ENCODE assay signal across 8 cellular contexts in the genomic region with DNA sequence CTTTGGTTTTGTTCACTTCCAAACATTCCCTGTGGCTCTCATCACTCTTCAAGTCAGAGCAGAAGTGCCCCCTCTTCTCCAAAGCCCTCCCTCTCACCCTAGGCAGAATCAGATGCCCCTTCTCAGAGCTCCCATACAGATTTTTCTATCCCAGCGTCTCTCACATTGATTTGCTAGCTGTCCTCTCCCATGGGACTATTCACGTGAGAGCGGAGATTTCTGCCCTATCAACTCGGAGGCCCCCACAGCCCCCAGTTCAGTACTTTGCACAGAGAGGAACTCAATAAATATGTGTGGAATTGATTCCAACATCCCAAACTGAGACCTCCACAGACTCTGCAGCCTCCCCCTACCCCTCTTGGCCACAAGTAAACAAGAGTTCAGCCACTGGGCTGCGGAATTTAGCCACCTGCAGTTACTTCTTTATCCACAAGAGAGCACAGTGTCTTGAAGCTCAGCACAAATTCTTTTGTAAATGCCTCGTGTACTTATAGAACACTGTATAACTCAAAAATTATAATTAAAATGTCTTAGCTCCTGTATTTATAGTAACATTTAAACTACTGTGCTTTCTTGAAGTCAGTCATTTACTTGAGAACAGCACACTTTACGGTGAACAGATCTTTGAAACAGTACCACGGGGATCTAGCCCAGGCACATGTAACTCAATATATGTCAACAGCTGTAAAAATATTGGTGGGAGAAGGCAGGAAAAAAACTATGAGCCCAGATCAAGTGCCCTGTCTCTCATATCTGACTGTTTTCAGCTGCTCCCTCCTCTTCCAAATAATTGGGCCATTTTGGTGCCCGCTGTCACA.
DNase-seq lines count a peak whose midpoint lies in the region; ATAC-seq and TF ChIP-seq lines count a peak whose summit lies in the region.

No MANE protein-coding gene starts in this region.

- TF ChIP-seq POLR2A in HCT116 (IDR thresholded peaks at IDR 0.05; ENCODE audit: borderline replicate concordance, extremely low read depth, insufficient read depth, insufficient read length) (no peak), gastrocnemius medialis (IDR thresholded peaks at IDR 0.05) (no peak)

- ATAC-seq in HCT116 = peak; percentile 77
- ATAC-seq in gastrocnemius medialis = peak in 1 of 2 donors; percentile 77
- ATAC-seq in HG02870 (IDR thresholded peaks at IDR 0.05; ENCODE audit: unreplicated experiment) = no peak
- no peak for ATAC-seq in GM18861 (IDR thresholded peaks at IDR 0.05; ENCODE audit: unreplicated experiment)
- ATAC-seq in HG02852 (IDR thresholded peaks at IDR 0.05; ENCODE audit: unreplicated experiment) = no peak

- H3K79me2 ChIP-seq in HCT116 (ENCODE audit: insufficient read depth, low read length) = no peaks in the 10 kb centered on the region

- no peaks in the 10 kb centered on the region for H4K20me1 ChIP-seq in HCT116 (ENCODE audit: insufficient read depth)

- H3K27ac ChIP-seq in HCT116 (ENCODE audit: low read depth, low read length) (no peak overlapping the region), gastrocnemius medialis (peak overlapping the region in 2 of 4 donors; percentile 55 to 73)

- H3K4me2 ChIP-seq in HCT116 (ENCODE audit: low read length) = no peak overlapping the region

- peak; percentile 4 for DNase-seq in HCT116 (ENCODE audit: low read depth, low spot score)
- peak; percentile 86 for DNase-seq in NCI-H82 (lab: John Stamatoyannopoulos, UW)
- peak; percentile 15 for DNase-seq in fibroblast of gingiva (ENCODE audit: low read depth)
- no peak for DNase-seq in gastrocnemius medialis
- DNase-seq in activated gamma-delta T cell (lab: John Stamatoyannopoulos, UW) = no peak

- in situ Hi-C loops in gastrocnemius medialis (cut with MboI; ENCODE audit: low sequenced_read_pairs in 4 of 4) = no loop called here

- no peaks in the 10 kb centered on the region for H3K36me3 ChIP-seq in HCT116 (ENCODE audit: control insufficient read depth in 1 of 2, insufficient read depth in 2 of 2, low read length in 2 of 2)
- H3K36me3 ChIP-seq in gastrocnemius medialis = no peaks in the 10 kb centered on the region

- H3K4me3 ChIP-seq in HCT116 (replicated peaks in 1 of 2; ENCODE audit: low read depth in 1 of 2, low read length in 2 of 2) (no peak overlapping the region), gastrocnemius medialis (peak overlapping the region in 2 of 4 donors; percentile 24 to 25)

- H3K9me2 ChIP-seq in HCT116 (ENCODE audit: insufficient read depth) = no peaks in the 10 kb centered on the region

- peaks cover 10% of the 10 kb centered on the region; the same call in 1 of the 2 replicates for H3K27me3 ChIP-seq in HCT116 (ENCODE audit: insufficient read depth, low read length)
- no peaks in the 10 kb centered on the region for H3K27me3 ChIP-seq in gastrocnemius medialis

- intact Hi-C loops in HCT116 (cut with micrococcal nuclease) = loop anchor here (1.0 to 10.0 kb wide), 2 partner anchors 148 to 366 kb away; no protein-coding TSS in a partner anchor
- intact Hi-C loops in gastrocnemius medialis (cut with DNase I; ENCODE audit: low total_unique reads) = loop anchor here (5.0 kb wide), 1 partner anchor 301 kb away; a partner anchor contains a TSS

- no peaks in the 10 kb centered on the region for H3K4me1 ChIP-seq in HCT116 (ENCODE audit: control insufficient read depth in 1 of 2, insufficient read depth in 2 of 2, low read length in 2 of 2)
- H3K4me1 ChIP-seq in gastrocnemius medialis = peaks cover 25 to 40% of the 10 kb centered on the region in 2 donors

- H3K9me3 ChIP-seq in HCT116 (ENCODE audit: control insufficient read depth in 1 of 2, insufficient read depth in 1 of 2, low read depth in 1 of 2, low read length in 2 of 2) (no peaks in the 10 kb centered on the region), gastrocnemius medialis (no peaks in the 10 kb centered on the region)

- RAD21 ChIA-PET in HCT116 (lab: Charles Lee; ENCODE audit: low non-redundant PET in 1 of 2, low total read pairs in 2 of 2, uncharacterized antibody in 2 of 2, unreplicated experiment in 2 of 2) = no interaction called here

- H2AFZ ChIP-seq in HCT116 (ENCODE audit: low read depth, low read length, poor library complexity, severe bottlenecking) = no peak overlapping the region

- TF ChIP-seq RAD21 in HCT116 (IDR thresholded peaks at IDR 0.05; ENCODE audit: low read depth) = peak; percentile 43; the same call in 1 of the 2 replicates

- BruUV-seq in HCT116 (replicated peaks; lab: Mats Ljungman, UMichigan) = no TSS peak

- CTCF ChIA-PET in HCT116 (lab: Charles Lee) = interaction anchor here (0.7 to 1.6 kb wide), 8 partner anchors 11 to 366 kb away, joined by 3 to 9 read pairs (median 5); no protein-coding TSS in a partner anchor

- peak; percentile 43 to 69 (median 50); a peak in 4 of 6 replicates for TF ChIP-seq CTCF in HCT116 (IDR thresholded peaks at IDR 0.05 in 2 of 3, conservative IDR thresholded peaks at IDR 0.05 in 1 of 3; ENCODE audit: borderline replicate concordance in 1 of 3, insufficient read depth in 1 of 3, low read depth in 2 of 3, low read length in 2 of 3)
- peak in 4 of 5 experiments; percentile 23 to 58 (median 48) for TF ChIP-seq CTCF in gastrocnemius medialis (IDR thresholded peaks at IDR 0.05 in 4 of 5, conservative IDR thresholded peaks at IDR 0.05 in 1 of 5)

- H3K9ac ChIP-seq in HCT116 (ENCODE audit: low read length) = no peak overlapping the region

- POLR2A ChIA-PET in HCT116 (lab: Charles Lee) = no interaction called here

TF ChIP-seq in HCT116, 20 proteins besides CTCF, POLR2A, EP300 and RAD21 (continues in another document):
- TF ChIP-seq EZH2phosphoT487 (IDR thresholded peaks at IDR 0.05; ENCODE audit: borderline replicate concordance) (no peak), FOSL1 (IDR thresholded peaks at IDR 0.05; ENCODE audit: low read depth) (no peak), ELF1 (IDR thresholded peaks at IDR 0.05; ENCODE audit: borderline replicate concordance, low read depth) (no peak), EGR1 (IDR thresholded peaks at IDR 0.05; ENCODE audit: low read depth) (no peak), POLR2AphosphoS5 (IDR thresholded peaks at IDR 0.05; ENCODE audit: low read depth, low read length) (no peak), CBX3 (IDR thresholded peaks at IDR 0.05; ENCODE audit: low read depth) (no peak), SRF (IDR thresholded peaks at IDR 0.05; ENCODE audit: low read depth) (no peak), SIN3A (IDR thresholded peaks at IDR 0.05; ENCODE audit: low read depth) (no peak), EZH2 (IDR thresholded peaks at IDR 0.05) (no peak), ZNF274 (IDR thresholded peaks at IDR 0.05; ENCODE audit: low read depth, low read length) (no peak), TCF7L2 (IDR thresholded peaks at IDR 0.05; ENCODE audit: borderline replicate concordance, extremely low read depth, insufficient read depth, insufficient read length) (no peak), CEBPB (IDR thresholded peaks at IDR 0.05; ENCODE audit: low read depth) (no peak), SP1 (IDR thresholded peaks at IDR 0.05; ENCODE audit: low read depth) (no peak), YY1 (IDR thresholded peaks at IDR 0.05; ENCODE audit: extremely low read depth, insufficient replicate concordance, low read depth, low read length) (no peak)
- TF ChIP-seq, protein P1, sequence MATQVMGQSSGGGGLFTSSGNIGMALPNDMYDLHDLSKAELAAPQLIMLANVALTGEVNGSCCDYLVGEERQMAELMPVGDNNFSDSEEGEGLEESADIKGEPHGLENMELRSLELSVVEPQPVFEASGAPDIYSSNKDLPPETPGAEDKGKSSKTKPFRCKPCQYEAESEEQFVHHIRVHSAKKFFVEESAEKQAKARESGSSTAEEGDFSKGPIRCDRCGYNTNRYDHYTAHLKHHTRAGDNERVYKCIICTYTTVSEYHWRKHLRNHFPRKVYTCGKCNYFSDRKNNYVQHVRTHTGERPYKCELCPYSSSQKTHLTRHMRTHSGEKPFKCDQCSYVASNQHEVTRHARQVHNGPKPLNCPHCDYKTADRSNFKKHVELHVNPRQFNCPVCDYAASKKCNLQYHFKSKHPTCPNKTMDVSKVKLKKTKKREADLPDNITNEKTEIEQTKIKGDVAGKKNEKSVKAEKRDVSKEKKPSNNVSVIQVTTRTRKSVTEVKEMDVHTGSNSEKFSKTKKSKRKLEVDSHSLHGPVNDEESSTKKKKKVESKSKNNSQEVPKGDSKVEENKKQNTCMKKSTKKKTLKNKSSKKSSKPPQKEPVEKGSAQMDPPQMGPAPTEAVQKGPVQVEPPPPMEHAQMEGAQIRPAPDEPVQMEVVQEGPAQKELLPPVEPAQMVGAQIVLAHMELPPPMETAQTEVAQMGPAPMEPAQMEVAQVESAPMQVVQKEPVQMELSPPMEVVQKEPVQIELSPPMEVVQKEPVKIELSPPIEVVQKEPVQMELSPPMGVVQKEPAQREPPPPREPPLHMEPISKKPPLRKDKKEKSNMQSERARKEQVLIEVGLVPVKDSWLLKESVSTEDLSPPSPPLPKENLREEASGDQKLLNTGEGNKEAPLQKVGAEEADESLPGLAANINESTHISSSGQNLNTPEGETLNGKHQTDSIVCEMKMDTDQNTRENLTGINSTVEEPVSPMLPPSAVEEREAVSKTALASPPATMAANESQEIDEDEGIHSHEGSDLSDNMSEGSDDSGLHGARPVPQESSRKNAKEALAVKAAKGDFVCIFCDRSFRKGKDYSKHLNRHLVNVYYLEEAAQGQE (IDR thresholded peaks at IDR 0.05; ENCODE audit: low read depth) = no peak
- TF ChIP-seq, protein P2, sequence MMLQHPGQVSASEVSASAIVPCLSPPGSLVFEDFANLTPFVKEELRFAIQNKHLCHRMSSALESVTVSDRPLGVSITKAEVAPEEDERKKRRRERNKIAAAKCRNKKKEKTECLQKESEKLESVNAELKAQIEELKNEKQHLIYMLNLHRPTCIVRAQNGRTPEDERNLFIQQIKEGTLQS (IDR thresholded peaks at IDR 0.05) = no peak
- TF ChIP-seq, protein P3, sequence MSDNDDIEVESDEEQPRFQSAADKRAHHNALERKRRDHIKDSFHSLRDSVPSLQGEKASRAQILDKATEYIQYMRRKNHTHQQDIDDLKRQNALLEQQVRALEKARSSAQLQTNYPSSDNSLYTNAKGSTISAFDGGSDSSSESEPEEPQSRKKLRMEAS (IDR thresholded peaks at IDR 0.05) = no peak

Comparison
In these comparisons a context has a peak if more than half of its experiments do, and no peak if none do; other contexts are left out.
1. DNase-seq: peak in HCT116 (single experiment), NCI-H82 (single experiment) and fibroblast of gingiva (single experiment); none in gastrocnemius medialis (0 of 2) and activated gamma-delta T cell (single experiment).